In genomic region chr10:4825456-4825867, GRCh38 we compare ENCODE assay signal across 10 cellular contexts. TPM values are rescaled to one million over a fixed set of nuclear protein-coding genes. Genes with fewer than 3 reads are reported as not detected.
DNase-seq lines count a peak whose midpoint lies in the region; ATAC-seq and TF ChIP-seq lines count a peak whose summit lies in the region.
"Had no signal": no experiment of that assay in that cellular context is flagged by ENCODE, and none has a peak within 500 bp of the region (broad histone marks: within the 10 kb centered on the region; RNA-seq: fewer than 3 reads in every experiment).

No MANE protein-coding gene starts in this region.

- H3K36me3 Mint-ChIP-seq in activated CD8-positive, alpha-beta T cell treated with anti-CD3 and anti-CD28 coated beads, Interleukin-2, amount 10 ng/mL, durations not matched to agents 7 days and 5 days (ENCODE audit: low read depth) = peaks cover 2% of the 10 kb centered on the region
- H3K36me3 Mint-ChIP-seq in immature natural killer cell = no peaks in the 10 kb centered on the region
- H3K36me3 Mint-ChIP-seq: IgD-negative memory B cell had no signal

- peak overlapping the region; percentile 79 for H3K4me3 ChIP-seq in GM23248
- H3K4me3 ChIP-seq in spleen = peak overlapping the region in 5 of 8 donors; percentile 37 to 68 (median 50)

- H3K9me3 ChIP-seq in GM23248 (ENCODE audit: low read depth) (no peaks in the 10 kb centered on the region), spleen (no peaks in the 10 kb centered on the region)

- peak overlapping the region; percentile 96 for H2AFZ ChIP-seq in GM23248

- peaks cover 17% of the 10 kb centered on the region for H3K4me1 Mint-ChIP-seq in activated CD8-positive, alpha-beta T cell treated with anti-CD3 and anti-CD28 coated beads, Interleukin-2, amount 10 ng/mL, durations not matched to agents 7 days and 5 days (ENCODE audit: low read depth)
- peaks cover 5% of the 10 kb centered on the region in 2 donors for H3K4me1 Mint-ChIP-seq in immature natural killer cell
- H3K4me1 Mint-ChIP-seq: IgD-negative memory B cell had no signal

- H3K4me1 ChIP-seq in GM23248 (ENCODE audit: insufficient read depth) (peaks cover 19% of the 10 kb centered on the region), spleen (peaks cover 0 to 20% (median 6%) of the 10 kb centered on the region in 6 donors)

- H3K27me3 Mint-ChIP-seq in activated CD8-positive, alpha-beta T cell treated with anti-CD3 and anti-CD28 coated beads, Interleukin-2, amount 10 ng/mL, durations not matched to agents 7 days and 5 days (ENCODE audit: low read depth) = peaks cover 44% of the 10 kb centered on the region
- H3K27me3 Mint-ChIP-seq in immature natural killer cell (ENCODE audit: low read depth in 3 of 3) = peaks cover 10 to 42% (median 31%) of the 10 kb centered on the region in 3 donors

- TF ChIP-seq POLR2A in spleen (IDR thresholded peaks at IDR 0.05) = no peak

- no peak for ATAC-seq in activated CD8-positive, alpha-beta T cell treated with anti-CD3 and anti-CD28 coated beads, Interleukin-2, amount 10 ng/mL, durations not matched to agents 7 days and 5 days
- no peak for ATAC-seq in GM18861 (IDR thresholded peaks at IDR 0.05; ENCODE audit: unreplicated experiment)

- peak overlapping the region; percentile 85 for H3K4me2 ChIP-seq in GM23248 (ENCODE audit: unreplicated experiment)

- in situ Hi-C loops in GM23248 (cut with MboI) = loop anchor here (25.0 kb wide), 1 partner anchor 787 kb away; no protein-coding TSS in a partner anchor

- POLR2A ChIA-PET in activated CD8-positive, alpha-beta T cell treated with anti-CD3 and anti-CD28 coated beads, Interleukin-2, amount 10 ng/mL, durations not matched to agents 7 days and 5 days (lab: Charles Lee) = interaction anchor here (0.8 kb wide), 1 partner anchor 13 kb away, joined by 3 read pairs; no protein-coding TSS in a partner anchor

- no peak for TF ChIP-seq CTCF in spleen (IDR thresholded peaks at IDR 0.05 in 8 of 11, conservative IDR thresholded peaks at IDR 0.05 in 3 of 11)

- H3K9me2 ChIP-seq in GM23248 (ENCODE audit: insufficient read depth) = no peaks in the 10 kb centered on the region

- 91 to 93% methylated on average over 13 to 16 of the region's 16 CpGs for WGBS in GM23248 (ENCODE audit: low coverage in 1 of 2, low lambda C conversion rate in 2 of 2, missing lambda C conversion rate in 2 of 2), 2 experiments
- WGBS in spleen, 5 donors = 92 to 100% (median 96%) methylated on average over 6 to 16 of the region's 16 CpGs

- H3K36me3 ChIP-seq in GM23248 (ENCODE audit: low read depth) (no peaks in the 10 kb centered on the region), spleen (no peaks in the 10 kb centered on the region)

- H3K27ac Mint-ChIP-seq in activated CD8-positive, alpha-beta T cell treated with anti-CD3 and anti-CD28 coated beads, Interleukin-2, amount 10 ng/mL, durations not matched to agents 7 days and 5 days = no peak overlapping the region
- no peak overlapping the region for H3K27ac Mint-ChIP-seq in immature natural killer cell

- CTCF ChIA-PET in activated CD8-positive, alpha-beta T cell treated with anti-CD3 and anti-CD28 coated beads, Interleukin-2, amount 10 ng/mL, durations not matched to agents 7 days and 5 days (lab: Charles Lee) = interaction anchor here (1.1 to 2.3 kb wide), 3 partner anchors 11 to 26 kb away, joined by 3 to 20 read pairs (median 11); no protein-coding TSS in a partner anchor

- DNase-seq in GM23248 (no peak), immature natural killer cell (no peak), spleen (no peak), caudate nucleus (lab: John Stamatoyannopoulos, UW) (no peak), DMS 273 (lab: John Stamatoyannopoulos, UW; ENCODE audit: unreplicated experiment) (no peak), Kasumi-1 (lab: John Stamatoyannopoulos, UW) (no peak)
- no peak for DNase-seq in activated CD8-positive, alpha-beta T cell treated with anti-CD3 and anti-CD28 coated beads, Interleukin-2, amount 10 ng/mL, durations not matched to agents 7 days and 5 days

- no peaks in the 10 kb centered on the region for H3K9me3 Mint-ChIP-seq in activated CD8-positive, alpha-beta T cell treated with anti-CD3 and anti-CD28 coated beads, Interleukin-2, amount 10 ng/mL, durations not matched to agents 7 days and 5 days (ENCODE audit: insufficient read depth)
- H3K9me3 Mint-ChIP-seq in immature natural killer cell = peaks cover 0 to 1% (median 0%) of the 10 kb centered on the region in 6 donors

- H3K27me3 ChIP-seq in GM23248 (replicated peaks; ENCODE audit: insufficient read depth) (no peaks in the 10 kb centered on the region), spleen (replicated peaks in 1 of 7) (peaks cover 0 to 43% (median 6%) of the 10 kb centered on the region in 7 donors)

- H3K79me2 ChIP-seq in GM23248 (ENCODE audit: insufficient read depth) = peaks cover 11% of the 10 kb centered on the region

- no peaks in the 10 kb centered on the region for H4K20me1 ChIP-seq in GM23248 (ENCODE audit: insufficient read depth)

- peak overlapping the region; percentile 49 for H3K4me3 Mint-ChIP-seq in activated CD8-positive, alpha-beta T cell treated with anti-CD3 and anti-CD28 coated beads, Interleukin-2, amount 10 ng/mL, durations not matched to agents 7 days and 5 days
- peak overlapping the region in 4 of 5 donors; percentile 58 to 71 (median 64) for H3K4me3 Mint-ChIP-seq in immature natural killer cell

- intact Hi-C loops in spleen (cut with DNase I; ENCODE audit: low total_unique reads) = no loop called here

- H3K27ac ChIP-seq in GM23248 = peak overlapping the region; percentile 89
- peak overlapping the region in 4 of 8 donors; percentile 84 to 92 (median 88) for H3K27ac ChIP-seq in spleen
- H3K27ac ChIP-seq in caudate nucleus (ENCODE audit: low read depth, low read length) = no peak overlapping the region

- H3F3A ChIP-seq in GM23248 (ENCODE audit: insufficient read depth) = no peaks in the 10 kb centered on the region

- no peak overlapping the region; the same call in 1 of the 2 replicates for H3K9ac ChIP-seq in GM23248

RNA-seq across cellular contexts. Expression of gene AKR1E2, which starts 0.5 kb away (rescaled TPM):
- total RNA-seq in GM23248 (2014; rRNA removed; shearing (Covaris generic)) = 14.3 and 16.0 TPM in 2 replicates
- 5.1 and 5.2 TPM in 2 replicates for polyA plus RNA-seq in GM23248 (2016; fragmentation: Nextera tagmentation; extraction: Ambion mirVana)
- 1 to 10 TPM; 6.5 to 8.9 TPM for total RNA-seq in activated CD8-positive, alpha-beta T cell treated with anti-CD3 and anti-CD28 coated beads, Interleukin-2, amount 10 ng/mL, durations not matched to agents 7 days and 5 days
- polyA plus RNA-seq in immature natural killer cell = not detected
- total RNA-seq in spleen = 10 to 100 TPM in 2 of 7 donors, 1 to 10 TPM in 5; 1.3 to 11.1 (median 7.2) TPM
- polyA plus RNA-seq in spleen = 1 to 10 TPM in 2 of 3 donors, under 1 TPM in 1; 0.58 to 1.5 (median 1.2) TPM
- total RNA-seq: NCI-H460 had no signal
- polyA plus RNA-seq: IgD-negative memory B cell had no signal
